In the genomic region with DNA sequence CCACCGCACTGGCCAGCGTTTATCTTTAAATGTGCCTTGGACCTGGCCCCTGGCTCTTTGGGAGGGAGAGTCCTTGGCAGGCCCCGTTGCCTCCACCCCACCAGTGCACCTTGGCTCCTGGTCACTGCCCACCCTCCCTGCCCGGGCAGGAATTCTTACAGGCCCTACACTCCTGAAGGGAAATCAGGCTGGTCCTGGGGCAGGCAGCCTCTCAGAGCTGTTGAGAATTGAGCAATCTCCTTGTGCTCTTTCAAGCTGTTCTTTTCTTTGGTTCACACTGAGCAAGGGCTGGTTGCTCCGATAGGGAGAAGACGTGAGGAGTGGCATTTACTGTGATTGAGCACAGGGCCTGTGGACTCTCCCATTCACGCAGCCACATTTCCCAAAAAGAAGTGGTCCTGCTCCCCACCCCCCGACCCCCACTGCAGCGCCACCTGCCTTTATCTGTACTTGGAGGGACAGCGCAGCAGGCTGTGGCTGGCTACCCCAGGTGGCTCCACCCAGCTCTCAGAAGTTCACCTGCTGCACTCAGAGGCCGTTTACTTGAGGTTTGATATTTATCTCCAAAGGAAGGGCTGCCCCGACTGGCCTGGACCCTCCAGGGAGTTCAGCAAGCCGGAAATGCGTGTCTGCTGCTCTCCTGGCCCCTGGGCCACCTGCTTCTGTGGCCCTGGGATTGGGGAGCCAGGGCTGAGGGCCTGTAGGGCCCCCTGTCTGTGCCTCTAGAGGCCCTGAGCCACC, we compare ENCODE assay signal across 8 cellular contexts. TPM values are rescaled to one million over a fixed set of nuclear protein-coding genes. Genes with fewer than 3 reads are reported as not detected.
DNase-seq lines count a peak whose midpoint lies in the region; ATAC-seq, FAIRE-seq and TF ChIP-seq lines count a peak whose summit lies in the region.

No MANE protein-coding gene starts in this region.

- H3K27me3 Mint-ChIP-seq in activated B cell treated with CpG ODN at 0.5 μM for 24 hours = no peaks in the 10 kb centered on the region

- H3K27ac Mint-ChIP-seq in activated B cell treated with CpG ODN at 0.5 μM for 24 hours = no peak overlapping the region

- no peak for FAIRE-seq in kidney (lab: Jason Lieb, UNC)

- peaks cover 73% of the 10 kb centered on the region for H3K4me1 Mint-ChIP-seq in activated B cell treated with CpG ODN at 0.5 μM for 24 hours

- H3K36me3 Mint-ChIP-seq in activated B cell treated with CpG ODN at 0.5 μM for 24 hours (ENCODE audit: low read depth) = peaks cover 7% of the 10 kb centered on the region

- no peaks in the 10 kb centered on the region for H3K9me3 Mint-ChIP-seq in activated B cell treated with CpG ODN at 0.5 μM for 24 hours

- no peak for TF ChIP-seq CTCF in activated B cell treated with CpG ODN at 0.5 μM for 24 hours (IDR thresholded peaks at IDR 0.05)
- no peak for TF ChIP-seq CTCF in kidney (IDR thresholded peaks at IDR 0.05; ENCODE audit: borderline replicate concordance, extremely low read depth, insufficient read depth)

- intact Hi-C loops in activated B cell treated with CpG ODN at 0.5 μM for 24 hours (cut with micrococcal nuclease) (no loop called here), kidney (cut with DNase I) (no loop called here)

- H3K4me1 ChIP-seq in kidney (ENCODE audit: control insufficient read depth in 1 of 2, insufficient read depth in 1 of 2, low read depth in 1 of 2, low read length in 2 of 2) (peaks cover 65 to 75% of the 10 kb centered on the region in 2 donors), subcutaneous abdominal adipose tissue (ENCODE audit: control insufficient read depth in 5 of 5, insufficient read depth in 5 of 5, low read length in 5 of 5) (peaks cover 20 to 90% (median 87%) of the 10 kb centered on the region in 5 donors)

- H3K9me3 ChIP-seq in kidney (ENCODE audit: control insufficient read depth in 1 of 2, low read length in 2 of 2) (no peaks in the 10 kb centered on the region), subcutaneous abdominal adipose tissue (ENCODE audit: control insufficient read depth in 5 of 5, low read length in 5 of 5) (no peaks in the 10 kb centered on the region)

- H3K9ac ChIP-seq in kidney (ENCODE audit: low read length in 2 of 2) = peak overlapping the region in 1 of 2 donors; percentile 3
- H3K9ac ChIP-seq in subcutaneous abdominal adipose tissue (ENCODE audit: low read length in 5 of 5) = peak overlapping the region in 3 of 5 donors; percentile 18 to 59 (median 23)

- no peak overlapping the region for H3K4me3 ChIP-seq in kidney (ENCODE audit: low read length in 2 of 2)
- H3K4me3 ChIP-seq in subcutaneous abdominal adipose tissue (ENCODE audit: low read depth in 1 of 5, low read length in 5 of 5) = no peak overlapping the region

- H3K4me3 Mint-ChIP-seq in activated B cell treated with CpG ODN at 0.5 μM for 24 hours = peak overlapping the region; percentile 19

- CTCF ChIA-PET in activated B cell treated with CpG ODN at 0.5 μM for 24 hours (lab: Charles Lee) = no interaction called here

- no peaks in the 10 kb centered on the region for H3K27me3 ChIP-seq in subcutaneous abdominal adipose tissue (ENCODE audit: control insufficient read depth in 5 of 5, insufficient read depth in 4 of 5, low read length in 5 of 5)

- DNase-seq in NCI-H2171 treated with DMSO at 0.1 percent for 48 hours (lab: John Stamatoyannopoulos, UW) (peak; percentile 51), NCI-H2171 (lab: John Stamatoyannopoulos, UW) (no peak), activated B cell treated with CpG ODN at 0.5 μM for 24 hours (no peak), kidney (peak; percentile 68), GDM1 (lab: John Stamatoyannopoulos, UW) (no peak), mesenteric fat pad (ENCODE audit: low spot score) (no peak)

- peaks cover 3 to 4% of the 10 kb centered on the region in 2 donors for H3K36me3 ChIP-seq in kidney (ENCODE audit: control insufficient read depth in 1 of 2, insufficient read depth in 2 of 2, low read length in 2 of 2)
- H3K36me3 ChIP-seq in subcutaneous abdominal adipose tissue (ENCODE audit: control insufficient read depth in 5 of 5, insufficient read depth in 5 of 5, low read length in 5 of 5) = peaks cover 0 to 7% (median 5%) of the 10 kb centered on the region in 5 donors

- H3K27ac ChIP-seq in kidney (ENCODE audit: low read depth in 2 of 2, low read length in 2 of 2) (peak overlapping the region; percentile 49 to 50), subcutaneous abdominal adipose tissue (ENCODE audit: low read depth, low read length) (peak overlapping the region; percentile 90)

- peak; percentile 62 for ATAC-seq in activated B cell treated with CpG ODN at 0.5 μM for 24 hours (ENCODE audit: low read depth)
- ATAC-seq in GM18502 (IDR thresholded peaks at IDR 0.05; ENCODE audit: poor library complexity, unreplicated experiment) = no peak

- POLR2A ChIA-PET in activated B cell treated with CpG ODN at 0.5 μM for 24 hours (lab: Charles Lee) = interaction anchor here (0.6 to 1.9 kb wide), 5 partner anchors 12 to 282 kb away, joined by 3 to 11 read pairs (median 5); no protein-coding TSS in a partner anchor

RNA-seq across cellular contexts. Expression of a gene that starts 47.8 kb away (rescaled TPM):
- total RNA-seq in activated B cell treated with CpG ODN at 0.5 μM for 24 hours = 37.2 and 37.6 TPM in 2 replicates
- 78.6 TPM for total RNA-seq in kidney
- 9.2 TPM for polyA plus RNA-seq in kidney (ENCODE audit: insufficient read depth, low read depth, low replicate concordance)
- 101 TPM for total RNA-seq in mesenteric fat pad

Comparison
In these comparisons a context has a peak if more than half of its experiments do, and no peak if none do; other contexts are left out.
1. DNase-seq: peak in NCI-H2171 treated with DMSO at 0.1 percent for 48 hours (single experiment) and kidney (single experiment); none in NCI-H2171 (single experiment), activated B cell treated with CpG ODN at 0.5 μM for 24 hours (single experiment), GDM1 (single experiment) and mesenteric fat pad (single experiment).